In genomic region chr6:163651910-163652309, GRCh38 we compare ENCODE assay signal across 1 cellular context.
TF ChIP-seq lines count a peak whose summit lies in the region.

No MANE protein-coding gene starts in this region.

TF ChIP-seq in HepG2, 621 proteins besides CTCF, POLR2A, EP300 and RAD21 (continued from another document):
- TF ChIP-seq, protein P1, sequence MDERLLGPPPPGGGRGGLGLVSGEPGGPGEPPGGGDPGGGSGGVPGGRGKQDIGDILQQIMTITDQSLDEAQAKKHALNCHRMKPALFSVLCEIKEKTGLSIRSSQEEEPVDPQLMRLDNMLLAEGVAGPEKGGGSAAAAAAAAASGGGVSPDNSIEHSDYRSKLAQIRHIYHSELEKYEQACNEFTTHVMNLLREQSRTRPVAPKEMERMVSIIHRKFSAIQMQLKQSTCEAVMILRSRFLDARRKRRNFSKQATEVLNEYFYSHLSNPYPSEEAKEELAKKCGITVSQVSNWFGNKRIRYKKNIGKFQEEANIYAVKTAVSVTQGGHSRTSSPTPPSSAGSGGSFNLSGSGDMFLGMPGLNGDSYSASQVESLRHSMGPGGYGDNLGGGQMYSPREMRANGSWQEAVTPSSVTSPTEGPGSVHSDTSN (CRISPR knock-in tag; IDR thresholded peaks at IDR 0.05): no peak
- TF ChIP-seq ZXDC (CRISPR knock-in tag; IDR thresholded peaks at IDR 0.05) (no peak), PBX3 (CRISPR knock-in tag; IDR thresholded peaks at IDR 0.05; ENCODE audit: borderline replicate concordance) (no peak), ZNF83 (CRISPR knock-in tag; IDR thresholded peaks at IDR 0.05; ENCODE audit: borderline replicate concordance) (no peak), HOXA7 (CRISPR knock-in tag; IDR thresholded peaks at IDR 0.05) (no peak), SKI (IDR thresholded peaks at IDR 0.05; ENCODE audit: partially characterized antibody) (no peak), ZNF75D (CRISPR knock-in tag; IDR thresholded peaks at IDR 0.05; ENCODE audit: borderline replicate concordance) (no peak), ZNF276 (CRISPR knock-in tag; IDR thresholded peaks at IDR 0.05; ENCODE audit: low read depth) (no peak), KLF15 (CRISPR knock-in tag; IDR thresholded peaks at IDR 0.05; ENCODE audit: borderline replicate concordance) (no peak)
